ENCODE assay signal across 8 cellular contexts in the genomic region with DNA sequence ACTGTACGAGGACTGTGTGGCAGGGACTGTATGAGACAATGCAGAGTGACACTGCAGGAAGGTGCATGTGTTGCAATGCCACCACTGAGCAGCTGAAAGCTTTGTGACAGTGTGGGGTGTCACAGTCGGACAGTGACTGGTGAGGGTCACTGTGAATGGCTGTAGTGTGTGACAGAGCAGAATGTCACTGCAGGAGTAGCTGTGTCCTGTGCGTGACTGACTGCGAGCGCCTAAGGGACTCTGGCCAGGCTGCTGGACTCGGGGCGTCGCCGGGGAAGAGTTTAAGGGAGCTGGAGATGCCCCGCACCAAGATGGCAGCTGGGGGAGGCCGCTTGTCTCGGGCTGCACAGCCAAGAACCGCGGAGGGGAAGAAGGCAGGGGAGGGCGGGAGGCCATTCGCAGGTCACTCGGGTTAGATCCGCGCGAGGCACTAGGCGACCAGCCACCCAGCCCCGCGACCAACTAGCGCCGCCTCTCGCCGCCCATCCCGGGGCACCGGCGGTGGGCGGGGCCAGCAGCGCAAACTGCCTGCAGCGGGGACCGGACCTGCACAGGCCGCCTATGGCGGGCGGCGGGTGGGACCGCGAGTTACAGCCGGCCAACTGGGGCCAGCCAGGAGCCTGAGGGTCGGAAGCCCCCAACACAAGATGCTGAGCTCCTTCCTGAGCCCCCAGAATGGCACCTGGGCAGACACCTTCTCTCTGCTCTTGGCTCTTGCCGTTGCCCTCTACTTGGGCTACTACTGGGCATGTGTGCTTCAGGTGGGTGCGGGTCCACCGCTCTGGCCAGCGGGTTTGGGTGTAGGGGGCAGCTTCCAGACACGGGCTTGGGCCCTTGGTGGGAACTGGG. TPM values are rescaled to one million over a fixed set of nuclear protein-coding genes. Genes with fewer than 3 reads are reported as not detected.
DNase-seq lines count a peak whose midpoint lies in the region; ATAC-seq, FAIRE-seq and TF ChIP-seq lines count a peak whose summit lies in the region.

A gene (plus strand): TSS at position 514 of the 849 bp plus-strand sequence. CDS start 134 bp downstream, at position 648.

- H3K27me3 ChIP-seq in Karpas-422 (ENCODE audit: low read length): no peaks in the 10 kb centered on the region

- no peak for FAIRE-seq in kidney (lab: Jason Lieb, UNC)

- H3K4me3 ChIP-seq in Karpas-422 (ENCODE audit: low read length) (peak within 1 kb of the TSS; percentile 80), kidney (ENCODE audit: low read length in 2 of 2) (peak within 1 kb of the TSS; percentile 69 to 77)

- H4K20me1 ChIP-seq in Karpas-422 (ENCODE audit: insufficient read depth, low read depth, low read length): no peaks in the 10 kb centered on the region

- peak within 1 kb of the TSS; percentile 100 for H2AFZ ChIP-seq in Karpas-422 (ENCODE audit: low read length)

- no peaks in the 10 kb centered on the region for H3K9me2 ChIP-seq in Karpas-422 (replicated peaks; ENCODE audit: insufficient read depth, low read length)

- no peak for TF ChIP-seq CTCF in kidney (IDR thresholded peaks at IDR 0.05; ENCODE audit: borderline replicate concordance, extremely low read depth, insufficient read depth)

- H3K4me1 ChIP-seq in Karpas-422 (ENCODE audit: low read length) (peaks cover 13% of the 10 kb centered on the region), kidney (ENCODE audit: control insufficient read depth in 1 of 2, insufficient read depth in 1 of 2, low read depth in 1 of 2, low read length in 2 of 2) (peaks cover 0 to 11% of the 10 kb centered on the region in 2 donors)

- H3K4me2 ChIP-seq in Karpas-422 (ENCODE audit: low read depth, low read length, poor library complexity, severe bottlenecking): peak within 1 kb of the TSS; percentile 95

- H3K36me3 ChIP-seq in Karpas-422 (ENCODE audit: insufficient read depth, low read length): no peaks in the 10 kb centered on the region
- H3K36me3 ChIP-seq in kidney (ENCODE audit: control insufficient read depth in 1 of 2, insufficient read depth in 2 of 2, low read length in 2 of 2): no peaks in the 10 kb centered on the region

- H3K9ac ChIP-seq in Karpas-422 (ENCODE audit: low read length) (peak within 1 kb of the TSS; percentile 75), kidney (ENCODE audit: low read length in 2 of 2) (peak within 1 kb of the TSS in 1 of 2 donors; percentile 44)

- no peak for ATAC-seq in HG03108 (IDR thresholded peaks at IDR 0.05; ENCODE audit: unreplicated experiment)

- H3K9me3 ChIP-seq in Karpas-422 (ENCODE audit: low read length): no peaks in the 10 kb centered on the region
- no peaks in the 10 kb centered on the region for H3K9me3 ChIP-seq in kidney (ENCODE audit: control insufficient read depth in 1 of 2, low read length in 2 of 2)

- no peaks in the 10 kb centered on the region for H3K79me2 ChIP-seq in Karpas-422 (ENCODE audit: low read length)

- H3K27ac ChIP-seq in Karpas-422 (ENCODE audit: low read length): no peak within 1 kb of the TSS
- H3K27ac ChIP-seq in caudate nucleus (ENCODE audit: low read depth, low read length): peak within 1 kb of the TSS; percentile 54
- H3K27ac ChIP-seq in kidney (ENCODE audit: low read depth in 2 of 2, low read length in 2 of 2): no peak within 1 kb of the TSS

- DNase-seq in Daoy (ENCODE audit: low read depth): peak; percentile 52
- DNase-seq in Karpas-422: peak; percentile 69
- peak; percentile 34 for DNase-seq in activated CD4-positive, CD25-positive, alpha-beta regulatory T cell treated with anti-CD3 and anti-CD28 coated beads, Interleukin-2, amount 50 U/mL, for 16 hours (ENCODE audit: low read depth, low spot score)
- DNase-seq in caudate nucleus (lab: John Stamatoyannopoulos, UW): peak in 52 of 61 donors; percentile 20 to 84 (median 56)
- DNase-seq in kidney: peak; percentile 83
- peak; percentile 30 to 52 for DNase-seq in stimulated activated CD4-positive, alpha-beta T cell treated with anti-CD3 and anti-CD28 coated beads, Interleukin-15, amount 100 ng/mL, for 1 hour (ENCODE audit: low read depth in 1 of 2, low spot score in 1 of 2)
- no peak for DNase-seq in NCI-H187 treated with DMSO at 0.1 percent for 48 hours (lab: John Stamatoyannopoulos, UW)

- intact Hi-C loops in kidney (cut with DNase I): no loop called here

RNA-seq across cellular contexts. Expression of the gene that starts here (rescaled TPM):
- total RNA-seq in Daoy (2014; rRNA removed; shearing (Covaris generic)): 1.7 TPM in 1 of 2 replicates, not detected in the other
- 1.4 and 2.4 TPM in 2 replicates for total RNA-seq in Karpas-422 (2014; rRNA removed; shearing (Covaris generic); ENCODE audit: low replicate concordance)
- total RNA-seq in kidney: 0.69 TPM
- polyA plus RNA-seq in kidney (ENCODE audit: insufficient read depth, low read depth, low replicate concordance): 2.9 TPM
